Comparison of ENCODE assay signal across 8 cellular contexts in the genomic region with DNA sequence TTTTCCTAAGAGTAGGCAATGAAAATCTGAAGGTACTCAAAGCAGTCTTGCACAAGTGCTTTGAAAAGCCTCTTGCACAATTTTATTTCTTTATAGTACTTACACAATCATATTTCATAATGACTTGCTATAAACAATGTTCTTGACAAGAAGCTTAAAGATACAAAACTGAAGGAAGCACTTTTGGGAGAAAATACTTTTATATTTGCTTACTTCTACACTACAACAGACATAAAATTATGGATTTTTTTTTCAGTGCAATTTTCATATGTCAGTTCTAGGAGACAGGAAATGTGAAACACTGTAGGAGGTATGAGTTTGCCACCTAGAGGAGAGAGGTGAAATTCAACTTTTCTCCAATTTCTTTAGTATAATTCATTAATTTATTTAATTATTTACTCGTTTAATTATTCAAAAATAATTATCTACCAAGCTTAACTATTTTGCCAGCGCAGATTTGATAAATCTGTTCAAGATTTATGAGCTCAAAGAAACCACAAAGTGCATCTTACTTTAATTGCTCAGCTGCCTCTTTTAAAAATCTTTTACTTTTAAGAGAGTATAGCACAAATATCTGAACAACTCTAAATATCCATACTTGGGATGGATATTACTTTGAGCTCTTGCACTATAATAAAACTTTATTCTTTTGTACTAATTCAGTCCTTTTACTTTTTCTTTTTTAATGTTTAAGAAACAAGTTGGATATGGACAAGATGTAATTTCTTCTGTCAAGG. TPM values are rescaled to one million over a fixed set of nuclear protein-coding genes. Genes with fewer than 3 reads are reported as not detected.
DNase-seq lines count a peak whose midpoint lies in the region; ATAC-seq, FAIRE-seq and TF ChIP-seq lines count a peak whose summit lies in the region.

No MANE protein-coding gene starts in this region.

- H3K4me3 ChIP-seq in OCI-LY1 (ENCODE audit: low read depth, low read length, poor library complexity, severe bottlenecking) = no peak overlapping the region
- H3K4me3 ChIP-seq in suprapubic skin = no peak overlapping the region

- peak; percentile 14 for DNase-seq in AG20443 (ENCODE audit: low spot score)
- no peak for DNase-seq in GM19239 (ENCODE audit: insufficient read length, low spot score)
- DNase-seq in fibroblast of peridontal ligament (ENCODE audit: extremely low read depth) = peak; percentile 64
- DNase-seq in suprapubic skin (ENCODE audit: low spot score in 2 of 2) = no peak
- no peak for DNase-seq in H4 (ENCODE audit: low spot score)

- H4K20me1 ChIP-seq in OCI-LY1 (ENCODE audit: insufficient read depth, low read length) = no peaks in the 10 kb centered on the region

- H3K79me2 ChIP-seq in OCI-LY1 (ENCODE audit: insufficient read depth, low read length) = no peaks in the 10 kb centered on the region

- no peak overlapping the region for H3K9ac ChIP-seq in OCI-LY1 (ENCODE audit: low read length)

- WGBS in suprapubic skin = 18% methylated on average over 2 of the region's 2 CpGs

- no peak for TF ChIP-seq EP300 in suprapubic skin (IDR thresholded peaks at IDR 0.05)

- H3F3A ChIP-seq in OCI-LY1 (ENCODE audit: insufficient read depth, low read length) = no peaks in the 10 kb centered on the region

- peaks cover 20% of the 10 kb centered on the region for H3K4me1 ChIP-seq in OCI-LY1 (ENCODE audit: insufficient read depth, low read length, severe bottlenecking)
- peaks cover 73% of the 10 kb centered on the region for H3K4me1 ChIP-seq in suprapubic skin

- TF ChIP-seq POLR2A in suprapubic skin (IDR thresholded peaks at IDR 0.05) = no peak

- TF ChIP-seq CTCF in OCI-LY1 (IDR thresholded peaks at IDR 0.05; ENCODE audit: low read length) = peak; percentile 56
- peak; percentile 12 to 19 for TF ChIP-seq CTCF in suprapubic skin (IDR thresholded peaks at IDR 0.05)

- ATAC-seq in GM18517 (IDR thresholded peaks at IDR 0.05; ENCODE audit: unreplicated experiment) (no peak), GM18858 (IDR thresholded peaks at IDR 0.05; ENCODE audit: unreplicated experiment) (no peak)

- peak; percentile 63 for FAIRE-seq in GM19239 (lab: Jason Lieb, UNC)

- no peak overlapping the region for H3K4me2 ChIP-seq in OCI-LY1 (ENCODE audit: low read length)

- no peak overlapping the region for H2AFZ ChIP-seq in OCI-LY1 (ENCODE audit: low read length)

- H3K9me2 ChIP-seq in OCI-LY1 (ENCODE audit: low read depth, low read length) = no peaks in the 10 kb centered on the region

- no peaks in the 10 kb centered on the region for H3K27me3 ChIP-seq in OCI-LY1 (ENCODE audit: insufficient read depth, low read length)
- no peaks in the 10 kb centered on the region for H3K27me3 ChIP-seq in suprapubic skin

- H3K27ac ChIP-seq in OCI-LY1 (ENCODE audit: low read depth, low read length, poor library complexity, severe bottlenecking) (peak overlapping the region; percentile 33), suprapubic skin (peak overlapping the region; percentile 70)

- H3K9me3 ChIP-seq in OCI-LY1 (ENCODE audit: low read length) (no peaks in the 10 kb centered on the region), suprapubic skin (no peaks in the 10 kb centered on the region)

- H3K36me3 ChIP-seq in OCI-LY1 (ENCODE audit: insufficient read depth, low read length) (no peaks in the 10 kb centered on the region; the same call in 1 of the 2 replicates), suprapubic skin (no peaks in the 10 kb centered on the region)

RNA-seq across cellular contexts. Expression of gene CDKN2B, which starts 29.0 kb away (rescaled TPM):
- total RNA-seq in suprapubic skin = 10 to 100 TPM; 38.8 to 59.9 (median 51.9) TPM
- not detected in 2 replicates for total RNA-seq in H4 (2014; rRNA removed; shearing (Covaris generic))

RNA-seq across cellular contexts. Expression of gene CDKN2B-AS1, which starts 43.5 kb away (rescaled TPM):
- total RNA-seq in suprapubic skin = under 1 TPM in 1 of 4 donors, not detected in 3; 0.59 TPM
- not detected in 2 replicates for total RNA-seq in H4 (2014; rRNA removed; shearing (Covaris generic))

RNA-seq across cellular contexts. Expression of gene CDKN2A, which starts 43.9 kb away (rescaled TPM):
- 1 to 10 TPM in 2 of 4 donors, not detected in 2; 2.0 to 3.4 TPM for total RNA-seq in suprapubic skin
- 0.39 and 0.68 TPM in 2 replicates for total RNA-seq in H4 (2014; rRNA removed; shearing (Covaris generic))

Comparison
In these comparisons a context has a peak if more than half of its experiments do, and no peak if none do; other contexts are left out.
1. DNase-seq: peak in AG20443 (single experiment) and fibroblast of peridontal ligament (single experiment); none in GM19239 (single experiment), suprapubic skin (0 of 2) and H4 (single experiment).
2. RNA of gene CDKN2B, which starts 29.0 kb away (total RNA-seq): 38.8 to 59.9 TPM in suprapubic skin; not detected in H4; every median in the first group is over 10 times any median in the second.